In the genomic region with DNA sequence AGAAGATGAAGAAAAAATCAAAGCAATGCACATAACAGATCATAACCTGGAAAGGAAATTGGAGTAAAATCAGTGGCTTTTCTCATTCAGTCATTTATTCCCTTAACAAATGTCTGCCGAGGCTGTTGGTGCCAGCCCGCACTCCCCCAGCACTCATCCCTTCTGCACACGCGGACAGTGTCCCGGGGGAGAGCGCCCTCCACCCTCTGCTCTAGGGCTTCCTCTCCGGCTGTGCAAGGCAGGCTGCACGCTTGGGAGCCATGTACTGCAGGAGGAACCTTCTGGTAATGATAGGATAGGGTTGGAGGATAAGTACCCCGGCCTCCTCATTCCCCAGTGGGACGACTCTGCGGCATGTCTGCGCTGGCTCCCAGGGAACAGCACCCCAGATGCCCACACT, we compare ENCODE assay signal across 18 cellular contexts.
DNase-seq lines count a peak whose midpoint lies in the region; ATAC-seq and TF ChIP-seq lines count a peak whose summit lies in the region.
"Had no signal": no experiment of that assay in that cellular context is flagged by ENCODE, and none has a peak within 500 bp of the region (broad histone marks: within the 10 kb centered on the region; RNA-seq: fewer than 3 reads in every experiment).

No MANE protein-coding gene starts in this region.

- no peak overlapping the region for H3K9ac ChIP-seq in BLaER1
- H3K9ac ChIP-seq: BLaER1 treated with 17β-estradiol and CSF1 and Interleukin-3, amounts not matched to agents 10 nM and 100 nM had no signal

- 85 to 91% methylated on average over 12 of the region's 12 CpGs for WGBS in lung, 2 donors

- peak overlapping the region; percentile 36 for H3K4me2 ChIP-seq in BLaER1
- H3K4me2 ChIP-seq in GM23338 = no peak overlapping the region

- intact Hi-C loops in upper lobe of right lung (cut with DNase I) = no loop called here
- intact Hi-C loops in activated T-helper 1 cell treated with anti-CD3 and anti-CD28 coated beads, Interleukin-12 subunit alpha, Interleukin-12 subunit beta, Interleukin-2, Interleukin-4 antibody, amounts not matched to agents 30 ng/mL and 10 ng/mL and 1 ng/mL, durations not matched to agents 14 hours and 24 hours and 36 hours (cut with micrococcal nuclease) = no loop called here

- H3K9me3 Mint-ChIP-seq in GM23338 = no peaks in the 10 kb centered on the region; the same call in 2 of the 3 replicates
- H3K9me3 Mint-ChIP-seq in activated T-helper 1 cell treated with anti-CD3 and anti-CD28 coated beads, Interleukin-12 subunit alpha, Interleukin-12 subunit beta, Interleukin-2, Interleukin-4 antibody, amounts not matched to agents 30 ng/mL and 10 ng/mL and 1 ng/mL, durations not matched to agents 14 hours and 24 hours and 36 hours = no peaks in the 10 kb centered on the region

- H3K36me3 Mint-ChIP-seq in GM23338 (ENCODE audit: low read depth) = no peaks in the 10 kb centered on the region
- H3K36me3 Mint-ChIP-seq in activated T-helper 1 cell treated with anti-CD3 and anti-CD28 coated beads, Interleukin-12 subunit alpha, Interleukin-12 subunit beta, Interleukin-2, Interleukin-4 antibody, amounts not matched to agents 30 ng/mL and 10 ng/mL and 1 ng/mL, durations not matched to agents 14 hours and 24 hours and 36 hours (ENCODE audit: low read depth) = no peaks in the 10 kb centered on the region
- H3K36me3 Mint-ChIP-seq: CD8-positive, alpha-beta T cell had no signal

- no peaks in the 10 kb centered on the region for H3K79me2 ChIP-seq in GM23338 (replicated peaks; ENCODE audit: insufficient read depth)

- H3K4me1 Mint-ChIP-seq in GM23338 = no peaks in the 10 kb centered on the region
- no peaks in the 10 kb centered on the region for H3K4me1 Mint-ChIP-seq in activated T-helper 1 cell treated with anti-CD3 and anti-CD28 coated beads, Interleukin-12 subunit alpha, Interleukin-12 subunit beta, Interleukin-2, Interleukin-4 antibody, amounts not matched to agents 30 ng/mL and 10 ng/mL and 1 ng/mL, durations not matched to agents 14 hours and 24 hours and 36 hours (ENCODE audit: low read depth)

- 0 out of 2 replicates have a peak overlapping the region, but pooled peaks have one; percentile 32 for H2AFZ ChIP-seq in GM23338

- ATAC-seq in GM23338 (no peak), lung (ENCODE audit: insufficient read depth, low FRiP score) (peak; percentile 11), upper lobe of right lung (peak; percentile 26), HG03095 (IDR thresholded peaks at IDR 0.05; ENCODE audit: unreplicated experiment) (no peak), HG02970 (IDR thresholded peaks at IDR 0.05; ENCODE audit: low FRiP score, unreplicated experiment) (no peak)
- ATAC-seq: CD8-positive, alpha-beta T cell had no signal

- no peak overlapping the region for H3K27ac Mint-ChIP-seq in GM23338
- H3K27ac Mint-ChIP-seq in activated T-helper 1 cell treated with anti-CD3 and anti-CD28 coated beads, Interleukin-12 subunit alpha, Interleukin-12 subunit beta, Interleukin-2, Interleukin-4 antibody, amounts not matched to agents 30 ng/mL and 10 ng/mL and 1 ng/mL, durations not matched to agents 14 hours and 24 hours and 36 hours = no peak overlapping the region
- H3K27ac Mint-ChIP-seq: CD4-positive, alpha-beta T cell; CD8-positive, alpha-beta T cell had no signal

- peaks cover 12% of the 10 kb centered on the region for H3K4me1 ChIP-seq in BLaER1
- H3K4me1 ChIP-seq in GM23338 (ENCODE audit: insufficient read depth) = no peaks in the 10 kb centered on the region
- no peaks in the 10 kb centered on the region for H3K4me1 ChIP-seq in lung (ENCODE audit: control insufficient read depth in 2 of 2, insufficient read depth in 2 of 2, low read length in 2 of 2)
- no peaks in the 10 kb centered on the region for H3K4me1 ChIP-seq in upper lobe of right lung
- H3K4me1 ChIP-seq: BE2C, Caco-2 had no signal

- H3K36me3 ChIP-seq in BLaER1 (no peaks in the 10 kb centered on the region), GM23338 (ENCODE audit: insufficient read depth) (no peaks in the 10 kb centered on the region), lung (ENCODE audit: control insufficient read depth in 2 of 2, insufficient read depth in 2 of 2, low read length in 2 of 2) (no peaks in the 10 kb centered on the region), upper lobe of right lung (no peaks in the 10 kb centered on the region)
- H3K36me3 ChIP-seq: BE2C; BLaER1 treated with 17β-estradiol and CSF1 and Interleukin-3, amounts not matched to agents 10 nM and 100 nM had no signal

- no peaks in the 10 kb centered on the region for H3F3A ChIP-seq in GM23338 (replicated peaks; ENCODE audit: low read depth)

- H3K27me3 ChIP-seq in BLaER1 = no peaks in the 10 kb centered on the region
- no peaks in the 10 kb centered on the region for H3K27me3 ChIP-seq in GM23338 (ENCODE audit: insufficient read depth)
- H3K27me3 ChIP-seq in lung (ENCODE audit: control insufficient read depth, insufficient read depth) = no peaks in the 10 kb centered on the region
- H3K27me3 ChIP-seq in upper lobe of right lung = no peaks in the 10 kb centered on the region
- H3K27me3 ChIP-seq: BE2C; BLaER1 treated with 17β-estradiol and CSF1 and Interleukin-3, amounts not matched to agents 10 nM and 100 nM had no signal

- H3K9me3 ChIP-seq in BLaER1 (no peaks in the 10 kb centered on the region), lung (ENCODE audit: control insufficient read depth in 2 of 2, insufficient read depth in 1 of 2, low read length in 1 of 2) (no peaks in the 10 kb centered on the region), upper lobe of right lung (no peaks in the 10 kb centered on the region)
- H3K9me3 ChIP-seq: BE2C, Caco-2 had no signal

- H3K4me3 Mint-ChIP-seq in GM23338 = no peak overlapping the region
- H3K4me3 Mint-ChIP-seq in activated T-helper 1 cell treated with anti-CD3 and anti-CD28 coated beads, Interleukin-12 subunit alpha, Interleukin-12 subunit beta, Interleukin-2, Interleukin-4 antibody, amounts not matched to agents 30 ng/mL and 10 ng/mL and 1 ng/mL, durations not matched to agents 14 hours and 24 hours and 36 hours = no peak overlapping the region
- H3K4me3 Mint-ChIP-seq: CD4-positive, alpha-beta T cell; CD8-positive, alpha-beta T cell had no signal

- no peaks in the 10 kb centered on the region for H3K27me3 Mint-ChIP-seq in GM23338 (ENCODE audit: insufficient read depth, low read depth, poor library complexity)
- H3K27me3 Mint-ChIP-seq in activated T-helper 1 cell treated with anti-CD3 and anti-CD28 coated beads, Interleukin-12 subunit alpha, Interleukin-12 subunit beta, Interleukin-2, Interleukin-4 antibody, amounts not matched to agents 30 ng/mL and 10 ng/mL and 1 ng/mL, durations not matched to agents 14 hours and 24 hours and 36 hours (ENCODE audit: insufficient read depth) = no peaks in the 10 kb centered on the region
- H3K27me3 Mint-ChIP-seq: CD4-positive, alpha-beta T cell had no signal

- no peaks in the 10 kb centered on the region for H4K20me1 ChIP-seq in BLaER1
- no peaks in the 10 kb centered on the region for H4K20me1 ChIP-seq in GM23338 (replicated peaks; ENCODE audit: insufficient read depth)
- H4K20me1 ChIP-seq: BLaER1 treated with 17β-estradiol and CSF1 and Interleukin-3, amounts not matched to agents 10 nM and 100 nM had no signal

- no peak for TF ChIP-seq CTCF in GM23338 (conservative IDR thresholded peaks at IDR 0.05; ENCODE audit: low read depth in 2 of 2)
- TF ChIP-seq CTCF in lung (IDR thresholded peaks at IDR 0.05; ENCODE audit: control extremely low read depth, extremely low read depth) = no peak
- no peak for TF ChIP-seq CTCF in upper lobe of right lung (IDR thresholded peaks at IDR 0.05)

- H3K9me2 ChIP-seq in GM23338 (ENCODE audit: insufficient read depth) = no peaks in the 10 kb centered on the region

- DNase-seq in GM23338 (ENCODE audit: low spot score) = no peak
- DNase-seq in lung (ENCODE audit: low spot score) = no peak
- no peak for DNase-seq in upper lobe of right lung
- no peak for DNase-seq in activated T-helper 1 cell treated with anti-CD3 and anti-CD28 coated beads, Interleukin-12 subunit alpha, Interleukin-12 subunit beta, Interleukin-2, Interleukin-4 antibody, amounts not matched to agents 30 ng/mL and 10 ng/mL and 1 ng/mL, durations not matched to agents 14 hours and 24 hours and 36 hours (ENCODE audit: low spot score)
- DNase-seq: 8988T; ACHN; BE2C; Caco-2; Calu3; CD4-positive, alpha-beta T cell; CD8-positive, alpha-beta T cell; DMS79 treated with DMSO at 0.1 percent for 48 hours; GF-D8 had no signal

- H3K27ac ChIP-seq in BLaER1 (no peak overlapping the region), GM23338 (ENCODE audit: low read depth) (no peak overlapping the region), lung (ENCODE audit: low read depth in 1 of 2, low read length in 1 of 2) (no peak overlapping the region), upper lobe of right lung (no peak overlapping the region)
- H3K27ac ChIP-seq: BLaER1 treated with 17β-estradiol and CSF1 and Interleukin-3, amounts not matched to agents 10 nM and 100 nM; C4-2B had no signal

- H3K4me3 ChIP-seq in BLaER1 (no peak overlapping the region), GM23338 (no peak overlapping the region), lung (no peak overlapping the region), upper lobe of right lung (no peak overlapping the region)
- H3K4me3 ChIP-seq: BLaER1 treated with 17β-estradiol and CSF1 and Interleukin-3, amounts not matched to agents 10 nM and 100 nM had no signal

TF ChIP-seq in GM23338, 12 proteins besides CTCF, POLR2A, EP300 and RAD21 (continues in another document):
- TF ChIP-seq EZH2 (IDR thresholded peaks at IDR 0.05; ENCODE audit: low read depth, unreplicated experiment) (no peak), CREB1 (CRISPR knock-in tag; IDR thresholded peaks at IDR 0.05; ENCODE audit: low read depth) (no peak), POLR2AphosphoS5 (IDR thresholded peaks at IDR 0.05; ENCODE audit: low read depth) (no peak), ZNF331 (CRISPR knock-in tag; IDR thresholded peaks at IDR 0.05; ENCODE audit: low read depth) (no peak), ZNF114 (CRISPR knock-in tag; IDR thresholded peaks at IDR 0.05) (no peak), EZH2phosphoT487 (IDR thresholded peaks at IDR 0.05; ENCODE audit: unreplicated experiment) (no peak)
- TF ChIP-seq, protein P1, sequence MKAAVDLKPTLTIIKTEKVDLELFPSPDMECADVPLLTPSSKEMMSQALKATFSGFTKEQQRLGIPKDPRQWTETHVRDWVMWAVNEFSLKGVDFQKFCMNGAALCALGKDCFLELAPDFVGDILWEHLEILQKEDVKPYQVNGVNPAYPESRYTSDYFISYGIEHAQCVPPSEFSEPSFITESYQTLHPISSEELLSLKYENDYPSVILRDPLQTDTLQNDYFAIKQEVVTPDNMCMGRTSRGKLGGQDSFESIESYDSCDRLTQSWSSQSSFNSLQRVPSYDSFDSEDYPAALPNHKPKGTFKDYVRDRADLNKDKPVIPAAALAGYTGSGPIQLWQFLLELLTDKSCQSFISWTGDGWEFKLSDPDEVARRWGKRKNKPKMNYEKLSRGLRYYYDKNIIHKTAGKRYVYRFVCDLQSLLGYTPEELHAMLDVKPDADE (IDR thresholded peaks at IDR 0.05) = no peak

Comparison
In these comparisons a context has a peak if more than half of its experiments do, and no peak if none do; other contexts are left out.
1. ATAC-seq: peak in lung (single experiment) and upper lobe of right lung (single experiment); none in GM23338 (single experiment), HG03095 (single experiment) and HG02970 (single experiment).